In the genomic region with DNA sequence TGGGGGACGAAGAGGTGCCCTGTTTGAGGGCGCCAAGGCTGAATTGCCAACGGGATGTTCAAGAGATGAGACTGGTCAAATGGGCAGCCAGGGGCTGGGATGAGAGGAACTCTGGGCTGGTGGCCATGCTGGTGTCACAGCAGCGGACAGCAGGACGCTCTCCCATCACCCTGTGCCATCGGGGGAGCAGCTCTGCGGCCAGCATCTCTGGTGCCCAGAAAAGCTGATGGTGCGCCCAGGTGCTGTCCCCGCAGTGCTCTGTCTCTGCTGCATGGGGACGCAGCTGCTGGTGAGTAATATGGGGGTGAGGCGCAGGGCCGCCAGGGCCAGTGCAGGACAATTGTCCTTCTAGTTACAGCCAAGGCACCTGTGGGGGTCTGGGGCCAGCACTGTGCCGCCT, we compare ENCODE assay signal across 21 cellular contexts. TPM values are rescaled to one million over a fixed set of nuclear protein-coding genes. Genes with fewer than 3 reads are reported as not detected.
DNase-seq lines count a peak whose midpoint lies in the region; ATAC-seq, FAIRE-seq and TF ChIP-seq lines count a peak whose summit lies in the region.
"Had no signal": no experiment of that assay in that cellular context is flagged by ENCODE, and none has a peak within 500 bp of the region (broad histone marks: within the 10 kb centered on the region; RNA-seq: fewer than 3 reads in every experiment).

No MANE protein-coding gene starts in this region.

- H3K4me3 ChIP-seq in BLaER1 (no peak overlapping the region), neural progenitor cell (no peak overlapping the region)
- H3K4me3 ChIP-seq: A549 had no signal

- H3K27me3 Mint-ChIP-seq in neural progenitor cell (ENCODE audit: insufficient read depth, low read depth), result peaks cover 21% of the 10 kb centered on the region

- H3K4me1 ChIP-seq in BLaER1 (peaks cover 65% of the 10 kb centered on the region), neural progenitor cell (peaks cover 18% of the 10 kb centered on the region)

- H4K20me1 ChIP-seq in BLaER1 (peaks cover 38% of the 10 kb centered on the region), neural progenitor cell (ENCODE audit: low read depth) (peaks cover 17% of the 10 kb centered on the region)

- no peaks in the 10 kb centered on the region for H3K79me2 ChIP-seq in neural progenitor cell (ENCODE audit: low read depth)

- no peak for TF ChIP-seq CTCF in neural progenitor cell (IDR thresholded peaks at IDR 0.05)

- no peak overlapping the region for H3K4me3 Mint-ChIP-seq in neural progenitor cell
- H3K4me3 Mint-ChIP-seq: B cell; CD4-positive, alpha-beta T cell; CD8-positive, alpha-beta T cell had no signal

- H3K27me3 ChIP-seq in BLaER1, result peaks cover 41% of the 10 kb centered on the region
- H3K27me3 ChIP-seq in neural progenitor cell, result peaks cover 62% of the 10 kb centered on the region

- H3K27ac ChIP-seq in BLaER1 (no peak overlapping the region), neural progenitor cell (no peak overlapping the region)
- H3K27ac ChIP-seq: 22Rv1, A549, C4-2B had no signal

- H3K36me3 Mint-ChIP-seq in neural progenitor cell, result no peaks in the 10 kb centered on the region
- H3K36me3 Mint-ChIP-seq: CD8-positive, alpha-beta T cell had no signal

- no peaks in the 10 kb centered on the region for H3K9me3 Mint-ChIP-seq in neural progenitor cell
- H3K9me3 Mint-ChIP-seq: CD4-positive, alpha-beta T cell; CD8-positive, alpha-beta T cell had no signal

- FAIRE-seq in HTR-8/SVneo (lab: Jason Lieb, UNC), result peak; percentile 9
- FAIRE-seq: A549, D721Med, G401.6, GM12891 had no signal

- DNase-seq in HTR-8/SVneo (ENCODE audit: insufficient read length, low spot score), result no peak
- no peak for DNase-seq in neural progenitor cell (ENCODE audit: low spot score)
- no peak for DNase-seq in NOMO-1 (lab: John Stamatoyannopoulos, UW; ENCODE audit: unreplicated experiment in 2 of 2)
- no peak for DNase-seq in stimulated activated CD4-positive, alpha-beta T cell treated with anti-CD3 and anti-CD28 coated beads, Interleukin-2, amount 100 ng/mL, for 24 hours
- DNase-seq: AML-193; Caco-2; Calu3; CD4-positive, alpha-beta T cell; CD8-positive, alpha-beta T cell; DMS79 treated with DMSO at 0.1 percent for 48 hours; GF-D8 had no signal

- H3K27ac Mint-ChIP-seq in neural progenitor cell, result peak overlapping the region; percentile 93
- H3K27ac Mint-ChIP-seq: B cell; CD4-positive, alpha-beta T cell; CD8-positive, alpha-beta T cell had no signal

- no peaks in the 10 kb centered on the region for H3K36me3 ChIP-seq in BLaER1
- no peaks in the 10 kb centered on the region for H3K36me3 ChIP-seq in neural progenitor cell

- H3F3A ChIP-seq in neural progenitor cell (ENCODE audit: low read depth), result peaks cover 17% of the 10 kb centered on the region

- no peak overlapping the region for H3K9ac ChIP-seq in BLaER1
- no peak overlapping the region for H3K9ac ChIP-seq in neural progenitor cell

- peaks cover 5% of the 10 kb centered on the region for H3K4me1 Mint-ChIP-seq in neural progenitor cell

- peak overlapping the region; percentile 78 for H3K4me2 ChIP-seq in BLaER1
- no peak overlapping the region for H3K4me2 ChIP-seq in neural progenitor cell
- H3K4me2 ChIP-seq: A549 had no signal

- H3K9me3 ChIP-seq in BLaER1 (no peaks in the 10 kb centered on the region), neural progenitor cell (ENCODE audit: low read depth) (no peaks in the 10 kb centered on the region)
- H3K9me3 ChIP-seq: A549 had no signal

- H2AFZ ChIP-seq in neural progenitor cell (replicated peaks), result no peak overlapping the region

- no peak for ATAC-seq in HG03432 (IDR thresholded peaks at IDR 0.05; ENCODE audit: unreplicated experiment)
- ATAC-seq: A549; CD8-positive, alpha-beta T cell had no signal

RNA-seq across cellular contexts. Expression of a gene that starts 4.9 kb away (rescaled TPM):
- 0.09 and 1.7 TPM in 2 replicates for total RNA-seq in neural progenitor cell (ENCODE audit: low replicate concordance)
- total RNA-seq: A172; B cell; Caco-2; Calu3; CD4-positive, alpha-beta T cell; CD8-positive, alpha-beta T cell had no signal

RNA-seq across cellular contexts. Expression of a gene that starts 13.3 kb away (rescaled TPM):
- total RNA-seq in neural progenitor cell (ENCODE audit: low replicate concordance), result 28.4 and 35.7 TPM in 2 replicates

RNA-seq across cellular contexts. Expression of a gene that starts 42.2 kb away (rescaled TPM):
- total RNA-seq in neural progenitor cell (ENCODE audit: low replicate concordance), result 16.2 and 19.2 TPM in 2 replicates
